In the genomic region with DNA sequence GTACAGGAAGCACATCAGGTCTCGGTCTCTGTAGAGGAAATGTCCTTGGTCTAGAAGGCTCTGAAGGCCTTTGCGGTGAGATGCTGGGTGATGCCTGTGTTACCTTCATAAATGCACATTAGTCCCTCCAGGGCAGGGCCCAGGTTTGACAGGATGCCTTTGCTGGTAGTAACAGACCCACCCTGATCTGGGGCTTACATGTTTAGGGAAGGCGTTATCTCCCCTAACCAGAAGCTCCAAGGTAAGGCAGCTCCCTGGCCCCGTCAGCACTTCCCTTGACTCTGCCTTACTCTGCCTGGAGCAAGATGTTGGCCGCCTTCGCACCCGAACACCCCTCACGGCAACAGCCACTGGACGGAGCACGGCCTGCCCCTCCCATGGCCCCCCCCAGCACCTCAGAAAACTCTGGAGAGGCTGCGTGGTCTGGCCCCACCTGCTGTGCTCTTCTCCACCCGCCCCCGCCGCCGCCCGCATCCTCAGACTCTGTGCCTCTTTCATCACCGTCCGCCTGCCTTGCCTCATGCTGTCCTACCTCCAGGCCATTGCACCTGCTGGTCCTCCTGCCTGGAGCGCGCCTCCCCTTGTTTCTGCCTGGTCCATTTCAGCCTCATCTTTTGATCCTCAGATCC, we compare ENCODE assay signal across 1 cellular context.
TF ChIP-seq lines count a peak whose summit lies in the region.

No MANE protein-coding gene starts in this region.

TF ChIP-seq in K562, 482 proteins besides CTCF, POLR2A, EP300 and RAD21 (continues in another document):
- TF ChIP-seq, protein P1, sequence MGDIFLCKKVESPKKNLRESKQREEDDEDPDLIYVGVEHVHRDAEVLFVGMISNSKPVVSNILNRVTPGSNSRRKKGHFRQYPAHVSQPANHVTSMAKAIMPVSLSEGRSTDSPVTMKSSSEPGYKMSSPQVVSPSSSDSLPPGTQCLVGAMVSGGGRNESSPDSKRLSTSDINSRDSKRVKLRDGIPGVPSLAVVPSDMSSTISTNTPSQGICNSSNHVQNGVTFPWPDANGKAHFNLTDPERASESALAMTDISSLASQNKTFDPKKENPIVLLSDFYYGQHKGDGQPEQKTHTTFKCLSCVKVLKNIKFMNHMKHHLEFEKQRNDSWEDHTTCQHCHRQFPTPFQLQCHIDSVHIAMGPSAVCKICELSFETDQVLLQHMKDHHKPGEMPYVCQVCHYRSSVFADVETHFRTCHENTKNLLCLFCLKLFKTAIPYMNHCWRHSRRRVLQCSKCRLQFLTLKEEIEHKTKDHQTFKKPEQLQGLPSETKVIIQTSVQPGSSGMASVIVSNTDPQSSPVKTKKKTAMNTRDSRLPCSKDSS (IDR thresholded peaks at IDR 0.05; ENCODE audit: low read depth, partially characterized antibody): no peak
- TF ChIP-seq KDM2B (CRISPR knock-in tag; IDR thresholded peaks at IDR 0.05): no peak
- no peak for TF ChIP-seq NFATC3 (IDR thresholded peaks at IDR 0.05)
- TF ChIP-seq NCOA2 (IDR thresholded peaks at IDR 0.05; ENCODE audit: partially characterized antibody in 2 of 2): no peak
- TF ChIP-seq KLF13 (tag; IDR thresholded peaks at IDR 0.05; ENCODE audit: borderline replicate concordance, low read depth): no peak
- peak; percentile 79 for TF ChIP-seq POLR2AphosphoS5 (IDR thresholded peaks at IDR 0.05; ENCODE audit: control insufficient read depth, insufficient read depth, low read depth, low read length)
- TF ChIP-seq SRSF1 (IDR thresholded peaks at IDR 0.05; ENCODE audit: low read depth, low read length): no peak
- no peak for TF ChIP-seq CAMTA2 (CRISPR knock-in tag; conservative IDR thresholded peaks at IDR 0.05)
- TF ChIP-seq PURB (CRISPR knock-in tag; IDR thresholded peaks at IDR 0.05; ENCODE audit: low read depth): no peak
- no peak for TF ChIP-seq CUX1 (CRISPR knock-in tag; IDR thresholded peaks at IDR 0.05)
- peak; percentile 45 for TF ChIP-seq FOXP1 (CRISPR knock-in tag; IDR thresholded peaks at IDR 0.05)
- TF ChIP-seq XRCC5 (IDR thresholded peaks at IDR 0.05; ENCODE audit: low read depth, low read length): no peak
- TF ChIP-seq ZSCAN32 (CRISPR knock-in tag; IDR thresholded peaks at IDR 0.05): no peak
- TF ChIP-seq YY1 (IDR thresholded peaks at IDR 0.05; ENCODE audit: borderline replicate concordance in 1 of 3, control insufficient read depth in 1 of 3, extremely low read depth in 1 of 3, insufficient read depth in 3 of 3, insufficient read length in 1 of 3, insufficient replicate concordance in 2 of 3, low read depth in 1 of 3, low read length in 2 of 3): no peak
- TF ChIP-seq CLOCK (CRISPR knock-in tag; IDR thresholded peaks at IDR 0.05; ENCODE audit: borderline replicate concordance): no peak
- TF ChIP-seq HDAC8 (tag; IDR thresholded peaks at IDR 0.05): no peak
- TF ChIP-seq MBD2 (IDR thresholded peaks at IDR 0.05; ENCODE audit: borderline replicate concordance, low read depth): no peak
- no peak for TF ChIP-seq ZNF695 (CRISPR knock-in tag; IDR thresholded peaks at IDR 0.05)
- no peak; the same call in 1 of the 2 replicates for TF ChIP-seq MGA (IDR thresholded peaks at IDR 0.05)
- no peak for TF ChIP-seq NEUROD1 (IDR thresholded peaks at IDR 0.05; ENCODE audit: borderline replicate concordance, low read depth, low read length, partially characterized antibody)
- peak; percentile 26 for TF ChIP-seq MEIS2 (IDR thresholded peaks at IDR 0.05; ENCODE audit: partially characterized antibody)
- no peak for TF ChIP-seq PCBP2 (IDR thresholded peaks at IDR 0.05; ENCODE audit: low read depth, low read length, poor library complexity, severe bottlenecking)
- TF ChIP-seq NFE2L1 (tag; IDR thresholded peaks at IDR 0.05; ENCODE audit: borderline replicate concordance, low read depth): no peak
- TF ChIP-seq ZNF77 (CRISPR knock-in tag; IDR thresholded peaks at IDR 0.05): no peak
- TF ChIP-seq KDM1A (IDR thresholded peaks at IDR 0.05): peak; percentile 6 to 16; a peak in 1 of 4 replicates
- TF ChIP-seq, protein P2, sequence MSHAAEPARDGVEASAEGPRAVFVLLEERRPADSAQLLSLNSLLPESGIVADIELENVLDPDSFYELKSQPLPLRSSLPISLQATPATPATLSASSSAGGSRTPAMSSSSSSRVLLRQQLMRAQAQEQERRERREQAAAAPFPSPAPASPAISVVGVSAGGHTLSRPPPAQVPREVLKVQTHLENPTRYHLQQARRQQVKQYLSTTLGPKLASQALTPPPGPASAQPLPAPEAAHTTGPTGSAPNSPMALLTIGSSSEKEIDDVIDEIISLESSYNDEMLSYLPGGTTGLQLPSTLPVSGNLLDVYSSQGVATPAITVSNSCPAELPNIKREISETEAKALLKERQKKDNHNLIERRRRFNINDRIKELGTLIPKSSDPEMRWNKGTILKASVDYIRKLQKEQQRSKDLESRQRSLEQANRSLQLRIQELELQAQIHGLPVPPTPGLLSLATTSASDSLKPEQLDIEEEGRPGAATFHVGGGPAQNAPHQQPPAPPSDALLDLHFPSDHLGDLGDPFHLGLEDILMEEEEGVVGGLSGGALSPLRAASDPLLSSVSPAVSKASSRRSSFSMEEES (CRISPR knock-in tag; IDR thresholded peaks at IDR 0.05): no peak
- no peak for TF ChIP-seq CCAR2 (IDR thresholded peaks at IDR 0.05; ENCODE audit: low read depth, low read length)
- no peak for TF ChIP-seq CHD4 (IDR thresholded peaks at IDR 0.05; ENCODE audit: insufficient read depth, insufficient replicate concordance, low read depth, low read length, poor library complexity, severe bottlenecking)
- no peak for TF ChIP-seq MEF2D (tag; conservative IDR thresholded peaks at IDR 0.05; ENCODE audit: low read depth)
- no peak for TF ChIP-seq E2F3 (CRISPR knock-in tag; IDR thresholded peaks at IDR 0.05)
